In the genomic region with DNA sequence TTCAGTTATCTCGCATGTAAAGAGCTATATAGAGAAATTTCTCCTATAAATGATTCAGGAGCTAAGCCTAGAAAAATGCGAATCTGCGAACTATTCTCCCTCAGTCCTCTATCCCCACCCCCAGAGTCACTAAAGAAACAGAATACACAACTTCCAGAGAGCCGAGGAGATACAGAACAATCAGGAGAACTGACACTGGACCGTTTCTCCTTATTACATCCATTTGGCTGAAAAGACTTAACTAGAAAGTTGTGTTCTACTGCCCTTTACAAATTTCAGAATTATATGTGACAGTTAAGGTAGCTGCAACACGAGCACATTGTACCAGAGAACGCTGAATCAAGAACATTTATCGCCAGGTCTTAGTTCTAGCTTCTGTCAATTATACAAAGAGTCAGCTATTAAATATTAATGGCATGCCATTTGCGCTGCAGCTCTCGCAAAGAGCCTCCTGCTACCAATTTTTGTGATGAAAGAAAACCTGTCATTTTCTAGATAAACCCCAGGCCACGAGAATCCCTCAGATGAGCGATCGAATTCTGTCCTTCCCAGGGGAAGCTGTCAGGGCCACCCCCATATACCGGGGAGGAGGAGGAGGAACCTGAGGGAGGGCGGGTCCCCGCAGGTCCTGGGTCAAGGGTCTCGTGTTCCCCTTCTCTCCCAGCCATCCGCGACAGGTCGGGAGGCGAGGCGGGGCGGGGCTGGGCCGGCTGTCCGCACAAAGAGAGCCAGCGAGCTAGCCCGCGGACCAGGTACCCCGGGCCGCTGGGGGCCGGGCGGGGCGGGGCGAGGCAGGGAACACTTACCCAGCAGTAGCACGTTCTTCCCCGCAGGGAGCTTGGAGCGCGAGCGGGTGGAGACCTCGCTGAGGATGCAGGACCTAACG, we compare ENCODE assay signal across 1 cellular context.
TF ChIP-seq lines count a peak whose summit lies in the region.

No MANE protein-coding gene starts in this region.

TF ChIP-seq in HepG2, 621 proteins besides CTCF, POLR2A, EP300 and RAD21 (continued from another document and continues in another):
- TF ChIP-seq, protein P1, sequence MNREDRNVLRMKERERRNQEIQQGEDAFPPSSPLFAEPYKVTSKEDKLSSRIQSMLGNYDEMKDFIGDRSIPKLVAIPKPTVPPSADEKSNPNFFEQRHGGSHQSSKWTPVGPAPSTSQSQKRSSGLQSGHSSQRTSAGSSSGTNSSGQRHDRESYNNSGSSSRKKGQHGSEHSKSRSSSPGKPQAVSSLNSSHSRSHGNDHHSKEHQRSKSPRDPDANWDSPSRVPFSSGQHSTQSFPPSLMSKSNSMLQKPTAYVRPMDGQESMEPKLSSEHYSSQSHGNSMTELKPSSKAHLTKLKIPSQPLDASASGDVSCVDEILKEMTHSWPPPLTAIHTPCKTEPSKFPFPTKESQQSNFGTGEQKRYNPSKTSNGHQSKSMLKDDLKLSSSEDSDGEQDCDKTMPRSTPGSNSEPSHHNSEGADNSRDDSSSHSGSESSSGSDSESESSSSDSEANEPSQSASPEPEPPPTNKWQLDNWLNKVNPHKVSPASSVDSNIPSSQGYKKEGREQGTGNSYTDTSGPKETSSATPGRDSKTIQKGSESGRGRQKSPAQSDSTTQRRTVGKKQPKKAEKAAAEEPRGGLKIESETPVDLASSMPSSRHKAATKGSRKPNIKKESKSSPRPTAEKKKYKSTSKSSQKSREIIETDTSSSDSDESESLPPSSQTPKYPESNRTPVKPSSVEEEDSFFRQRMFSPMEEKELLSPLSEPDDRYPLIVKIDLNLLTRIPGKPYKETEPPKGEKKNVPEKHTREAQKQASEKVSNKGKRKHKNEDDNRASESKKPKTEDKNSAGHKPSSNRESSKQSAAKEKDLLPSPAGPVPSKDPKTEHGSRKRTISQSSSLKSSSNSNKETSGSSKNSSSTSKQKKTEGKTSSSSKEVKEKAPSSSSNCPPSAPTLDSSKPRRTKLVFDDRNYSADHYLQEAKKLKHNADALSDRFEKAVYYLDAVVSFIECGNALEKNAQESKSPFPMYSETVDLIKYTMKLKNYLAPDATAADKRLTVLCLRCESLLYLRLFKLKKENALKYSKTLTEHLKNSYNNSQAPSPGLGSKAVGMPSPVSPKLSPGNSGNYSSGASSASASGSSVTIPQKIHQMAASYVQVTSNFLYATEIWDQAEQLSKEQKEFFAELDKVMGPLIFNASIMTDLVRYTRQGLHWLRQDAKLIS (CRISPR knock-in tag; IDR thresholded peaks at IDR 0.05): no peak
- no peak; the same call in 1 of the 2 replicates for TF ChIP-seq NCOA2 (CRISPR knock-in tag; IDR thresholded peaks at IDR 0.05)
- TF ChIP-seq, protein P2, sequence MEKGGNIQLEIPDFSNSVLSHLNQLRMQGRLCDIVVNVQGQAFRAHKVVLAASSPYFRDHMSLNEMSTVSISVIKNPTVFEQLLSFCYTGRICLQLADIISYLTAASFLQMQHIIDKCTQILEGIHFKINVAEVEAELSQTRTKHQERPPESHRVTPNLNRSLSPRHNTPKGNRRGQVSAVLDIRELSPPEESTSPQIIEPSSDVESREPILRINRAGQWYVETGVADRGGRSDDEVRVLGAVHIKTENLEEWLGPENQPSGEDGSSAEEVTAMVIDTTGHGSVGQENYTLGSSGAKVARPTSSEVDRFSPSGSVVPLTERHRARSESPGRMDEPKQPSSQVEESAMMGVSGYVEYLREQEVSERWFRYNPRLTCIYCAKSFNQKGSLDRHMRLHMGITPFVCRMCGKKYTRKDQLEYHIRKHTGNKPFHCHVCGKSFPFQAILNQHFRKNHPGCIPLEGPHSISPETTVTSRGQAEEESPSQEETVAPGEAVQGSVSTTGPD (CRISPR knock-in tag; IDR thresholded peaks at IDR 0.05): no peak
- TF ChIP-seq ZC3H4 (CRISPR knock-in tag; IDR thresholded peaks at IDR 0.05; ENCODE audit: borderline replicate concordance): no peak
- no peak for TF ChIP-seq JDP2 (CRISPR knock-in tag; IDR thresholded peaks at IDR 0.05; ENCODE audit: borderline replicate concordance)
- TF ChIP-seq ZNF782 (CRISPR knock-in tag; IDR thresholded peaks at IDR 0.05; ENCODE audit: borderline replicate concordance): no peak; the same call in 1 of the 2 replicates
- no peak for TF ChIP-seq PBX2 (CRISPR knock-in tag; IDR thresholded peaks at IDR 0.05)
- TF ChIP-seq ZNF510 (CRISPR knock-in tag; IDR thresholded peaks at IDR 0.05; ENCODE audit: low read depth): no peak
- 0 out of 2 replicates have a peak, but pooled peaks have one; percentile 20 for TF ChIP-seq TGIF2 (CRISPR knock-in tag; IDR thresholded peaks at IDR 0.05)
- peak; percentile 9; the same call in 1 of the 2 replicates for TF ChIP-seq SATB2 (CRISPR knock-in tag; IDR thresholded peaks at IDR 0.05)
- no peak for TF ChIP-seq RFXANK (CRISPR knock-in tag; IDR thresholded peaks at IDR 0.05)
- no peak for TF ChIP-seq ETS1 (CRISPR knock-in tag; IDR thresholded peaks at IDR 0.05)
- TF ChIP-seq, protein P3, sequence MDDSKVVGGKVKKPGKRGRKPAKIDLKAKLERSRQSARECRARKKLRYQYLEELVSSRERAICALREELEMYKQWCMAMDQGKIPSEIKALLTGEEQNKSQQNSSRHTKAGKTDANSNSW (CRISPR knock-in tag; IDR thresholded peaks at IDR 0.05; ENCODE audit: borderline replicate concordance): no peak
- TF ChIP-seq MIER2 (CRISPR knock-in tag; IDR thresholded peaks at IDR 0.05): no peak
- no peak for TF ChIP-seq NCOA5 (CRISPR knock-in tag; IDR thresholded peaks at IDR 0.05)
- TF ChIP-seq NFAT5 (CRISPR knock-in tag; IDR thresholded peaks at IDR 0.05): no peak
- TF ChIP-seq SRY (CRISPR knock-in tag; IDR thresholded peaks at IDR 0.05): no peak
- no peak for TF ChIP-seq ZFYVE20 (CRISPR knock-in tag; IDR thresholded peaks at IDR 0.05; ENCODE audit: borderline replicate concordance, low read depth)
- TF ChIP-seq ZNF234 (CRISPR knock-in tag; conservative IDR thresholded peaks at IDR 0.05): no peak
- TF ChIP-seq PRMT3 (CRISPR knock-in tag; IDR thresholded peaks at IDR 0.05; ENCODE audit: borderline replicate concordance, low read depth): no peak
- no peak for TF ChIP-seq SMARCC2 (IDR thresholded peaks at IDR 0.05)
- TF ChIP-seq, protein P4, sequence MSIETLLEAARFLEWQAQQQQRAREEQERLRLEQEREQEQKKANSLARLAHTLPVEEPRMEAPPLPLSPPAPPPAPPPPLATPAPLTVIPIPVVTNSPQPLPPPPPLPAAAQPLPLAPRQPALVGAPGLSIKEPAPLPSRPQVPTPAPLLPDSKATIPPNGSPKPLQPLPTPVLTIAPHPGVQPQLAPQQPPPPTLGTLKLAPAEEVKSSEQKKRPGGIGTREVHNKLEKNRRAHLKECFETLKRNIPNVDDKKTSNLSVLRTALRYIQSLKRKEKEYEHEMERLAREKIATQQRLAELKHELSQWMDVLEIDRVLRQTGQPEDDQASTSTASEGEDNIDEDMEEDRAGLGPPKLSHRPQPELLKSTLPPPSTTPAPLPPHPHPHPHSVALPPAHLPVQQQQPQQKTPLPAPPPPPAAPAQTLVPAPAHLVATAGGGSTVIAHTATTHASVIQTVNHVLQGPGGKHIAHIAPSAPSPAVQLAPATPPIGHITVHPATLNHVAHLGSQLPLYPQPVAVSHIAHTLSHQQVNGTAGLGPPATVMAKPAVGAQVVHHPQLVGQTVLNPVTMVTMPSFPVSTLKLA (IDR thresholded peaks at IDR 0.05): no peak
- TF ChIP-seq SNRNP70 (IDR thresholded peaks at IDR 0.05; ENCODE audit: low read depth, low read length): no peak
- TF ChIP-seq, protein P5, sequence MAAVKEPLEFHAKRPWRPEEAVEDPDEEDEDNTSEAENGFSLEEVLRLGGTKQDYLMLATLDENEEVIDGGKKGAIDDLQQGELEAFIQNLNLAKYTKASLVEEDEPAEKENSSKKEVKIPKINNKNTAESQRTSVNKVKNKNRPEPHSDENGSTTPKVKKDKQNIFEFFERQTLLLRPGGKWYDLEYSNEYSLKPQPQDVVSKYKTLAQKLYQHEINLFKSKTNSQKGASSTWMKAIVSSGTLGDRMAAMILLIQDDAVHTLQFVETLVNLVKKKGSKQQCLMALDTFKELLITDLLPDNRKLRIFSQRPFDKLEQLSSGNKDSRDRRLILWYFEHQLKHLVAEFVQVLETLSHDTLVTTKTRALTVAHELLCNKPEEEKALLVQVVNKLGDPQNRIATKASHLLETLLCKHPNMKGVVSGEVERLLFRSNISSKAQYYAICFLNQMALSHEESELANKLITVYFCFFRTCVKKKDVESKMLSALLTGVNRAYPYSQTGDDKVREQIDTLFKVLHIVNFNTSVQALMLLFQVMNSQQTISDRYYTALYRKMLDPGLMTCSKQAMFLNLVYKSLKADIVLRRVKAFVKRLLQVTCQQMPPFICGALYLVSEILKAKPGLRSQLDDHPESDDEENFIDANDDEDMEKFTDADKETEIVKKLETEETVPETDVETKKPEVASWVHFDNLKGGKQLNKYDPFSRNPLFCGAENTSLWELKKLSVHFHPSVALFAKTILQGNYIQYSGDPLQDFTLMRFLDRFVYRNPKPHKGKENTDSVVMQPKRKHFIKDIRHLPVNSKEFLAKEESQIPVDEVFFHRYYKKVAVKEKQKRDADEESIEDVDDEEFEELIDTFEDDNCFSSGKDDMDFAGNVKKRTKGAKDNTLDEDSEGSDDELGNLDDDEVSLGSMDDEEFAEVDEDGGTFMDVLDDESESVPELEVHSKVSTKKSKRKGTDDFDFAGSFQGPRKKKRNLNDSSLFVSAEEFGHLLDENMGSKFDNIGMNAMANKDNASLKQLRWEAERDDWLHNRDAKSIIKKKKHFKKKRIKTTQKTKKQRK (IDR thresholded peaks at IDR 0.05; ENCODE audit: low read length): no peak
- no peak for TF ChIP-seq ZFP1 (CRISPR knock-in tag; IDR thresholded peaks at IDR 0.05)
- no peak for TF ChIP-seq HMGXB3 (CRISPR knock-in tag; IDR thresholded peaks at IDR 0.05; ENCODE audit: borderline replicate concordance)
- TF ChIP-seq GTF2F1 (IDR thresholded peaks at IDR 0.05; ENCODE audit: low read length): no peak
